ENCODE assay signal across 8 cellular contexts in the genomic region with DNA sequence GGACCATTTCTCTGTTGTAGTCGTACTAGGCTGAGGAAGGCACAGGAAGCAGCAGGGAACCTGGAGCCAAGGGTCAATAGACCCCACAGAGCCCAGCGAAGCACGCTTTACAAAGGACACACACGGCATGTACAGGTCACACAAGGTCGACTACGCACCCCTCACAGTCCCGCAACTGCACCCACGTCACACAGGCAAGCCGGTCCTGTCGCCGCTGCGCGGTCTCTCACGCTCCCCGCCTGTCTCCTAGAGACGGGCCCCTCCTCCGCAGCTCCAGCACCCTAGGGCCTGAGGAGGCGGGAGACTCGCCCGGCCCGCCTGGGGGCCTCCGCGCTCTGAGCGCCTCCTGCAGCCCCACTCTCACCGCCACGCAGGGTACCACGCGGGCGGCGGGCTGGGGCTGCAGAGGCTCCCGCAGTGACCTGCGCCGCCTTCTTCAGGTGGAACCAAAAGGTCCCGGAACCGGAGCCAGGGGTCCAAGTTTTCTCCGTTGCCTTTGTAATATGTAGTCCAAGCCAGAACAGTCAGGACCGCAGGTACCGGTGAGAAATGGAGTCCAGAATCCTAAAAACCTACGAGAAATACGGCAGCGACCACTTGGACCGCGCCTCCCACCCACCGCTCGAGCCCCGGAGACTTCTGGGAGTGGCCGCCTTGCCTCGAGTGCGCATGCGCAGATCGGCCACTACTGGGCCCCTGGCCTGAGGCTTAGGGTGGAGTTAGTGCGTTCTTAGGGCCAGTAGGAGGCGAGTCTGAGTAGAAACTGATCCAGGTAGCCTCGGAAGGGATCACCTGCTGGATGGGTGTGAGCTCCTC. TPM values are rescaled to one million over a fixed set of nuclear protein-coding genes. Genes with fewer than 3 reads are reported as not detected.
DNase-seq lines count a peak whose midpoint lies in the region; ATAC-seq, FAIRE-seq and TF ChIP-seq lines count a peak whose summit lies in the region.

TSS of gene ZNF607 (minus strand) at position 651 of the 816 bp plus-strand sequence. CDS start 8,143 bp downstream, outside the sequence.

- H2BK15ac ChIP-seq in neuronal stem cell (ENCODE audit: low read length): peak within 1 kb of the TSS; percentile 37

- H2BK5ac ChIP-seq in neuronal stem cell (ENCODE audit: low read length): no peak within 1 kb of the TSS

- peak; percentile 92 for ATAC-seq in GM21529 (IDR thresholded peaks at IDR 0.05; ENCODE audit: unreplicated experiment)

- in situ Hi-C loops in KBM-7 (cut with MboI; ENCODE audit: low pct_unique_long_range_greater_than_20kb, low sequenced_read_pairs): no loop called here

- H2BK120ac ChIP-seq in neuronal stem cell (ENCODE audit: low read depth, low read length): no peak within 1 kb of the TSS

- H3K27ac ChIP-seq in RWPE1: peak within 1 kb of the TSS; percentile 75
- H3K27ac ChIP-seq in neuronal stem cell (replicated peaks; ENCODE audit: low read length): peak within 1 kb of the TSS; percentile 80
- H3K27ac ChIP-seq in subcutaneous abdominal adipose tissue (ENCODE audit: low read depth, low read length): peak within 1 kb of the TSS; percentile 18

- H3K4me1 ChIP-seq in neuronal stem cell (ENCODE audit: control insufficient read depth in 2 of 2, insufficient read depth in 1 of 2, low read depth in 1 of 2, low read length in 2 of 2) (no peaks in the 10 kb centered on the region), subcutaneous abdominal adipose tissue (ENCODE audit: control insufficient read depth in 5 of 5, insufficient read depth in 5 of 5, low read length in 5 of 5) (peaks cover 0 to 19% (median 17%) of the 10 kb centered on the region in 5 donors)

- H4K8ac ChIP-seq in neuronal stem cell (ENCODE audit: low read depth, low read length): no peak within 1 kb of the TSS

- peaks cover 0 to 30% of the 10 kb centered on the region in 2 donors for H3K9me3 ChIP-seq in neuronal stem cell (replicated peaks in 1 of 2; ENCODE audit: control insufficient read depth in 2 of 2, insufficient read depth in 1 of 2, low read depth in 1 of 2, low read length in 2 of 2)
- H3K9me3 ChIP-seq in subcutaneous abdominal adipose tissue (ENCODE audit: control insufficient read depth in 5 of 5, low read length in 5 of 5): no peaks in the 10 kb centered on the region

- H3K23ac ChIP-seq in neuronal stem cell (ENCODE audit: low read depth, low read length, poor library complexity): peak within 1 kb of the TSS; percentile 89

- peak within 1 kb of the TSS; percentile 95 for H2AFZ ChIP-seq in neuronal stem cell (ENCODE audit: low read length)

- H3K79me1 ChIP-seq in neuronal stem cell (ENCODE audit: low read depth, low read length): peaks cover 3% of the 10 kb centered on the region

- peak within 1 kb of the TSS; percentile 77 for H3K4me2 ChIP-seq in neuronal stem cell (ENCODE audit: insufficient read depth, low read length, poor library complexity, severe bottlenecking)

- POLR2A ChIA-PET in RWPE1 (lab: Yijun Ruan, JAX; ENCODE audit: low non-redundant PET): no interaction called here

- H3K14ac ChIP-seq in neuronal stem cell (ENCODE audit: low read length): peak within 1 kb of the TSS; percentile 99

- H3K4me3 ChIP-seq in neuronal stem cell (ENCODE audit: low read length in 2 of 2) (peak within 1 kb of the TSS; percentile 89 to 93), subcutaneous abdominal adipose tissue (ENCODE audit: low read depth in 1 of 5, low read length in 5 of 5) (peak within 1 kb of the TSS; percentile 77 to 96 (median 93))

- WGBS in neuronal stem cell (ENCODE audit: extremely low coverage in 2 of 2, insufficient read length in 2 of 2, insufficient replicate concordance in 1 of 2), 2 donors: no CpG with 5 or more reads among the region's 54 CpGs

- H3K4ac ChIP-seq in neuronal stem cell (ENCODE audit: low read length): peak within 1 kb of the TSS; percentile 29

- H3K9ac ChIP-seq in neuronal stem cell (ENCODE audit: low read depth, low read length, poor library complexity): peak within 1 kb of the TSS; percentile 99
- peak within 1 kb of the TSS; percentile 81 to 96 (median 91) for H3K9ac ChIP-seq in subcutaneous abdominal adipose tissue (ENCODE audit: low read length in 5 of 5)

- no peak within 1 kb of the TSS for H2BK12ac ChIP-seq in neuronal stem cell (ENCODE audit: low read length)

- FAIRE-seq in frontal cortex (lab: Jason Lieb, UNC): no peak

- peak; percentile 94 for DNase-seq in DMS114 treated with DMSO at 0.1 percent for 48 hours (lab: John Stamatoyannopoulos, UW; ENCODE audit: unreplicated experiment)
- peak; percentile 92 for DNase-seq in KBM-7
- DNase-seq in RWPE1 (ENCODE audit: low spot score): peak; percentile 95
- DNase-seq in activated gamma-delta T cell treated with anti-CD3 and anti-CD28 coated beads, Interleukin-2, amount 50 U/mL, for 16 hours (ENCODE audit: low read depth): peak; percentile 76
- DNase-seq in frontal cortex (ENCODE audit: low spot score in 2 of 2): peak; percentile 84
- DNase-seq in neuronal stem cell (ENCODE audit: low spot score): peak; percentile 87

- H3K18ac ChIP-seq in neuronal stem cell (ENCODE audit: low read length): peak within 1 kb of the TSS; percentile 95

- H3K36me3 ChIP-seq in neuronal stem cell (replicated peaks in 1 of 2; ENCODE audit: control insufficient read depth in 2 of 2, insufficient read depth in 2 of 2, low read length in 2 of 2) (peaks cover 2 to 31% of the 10 kb centered on the region in 2 donors), subcutaneous abdominal adipose tissue (ENCODE audit: control insufficient read depth in 5 of 5, insufficient read depth in 5 of 5, low read length in 5 of 5) (peaks cover 0 to 3% (median 0%) of the 10 kb centered on the region in 5 donors)

- TF ChIP-seq CTCF in RWPE1 (conservative IDR thresholded peaks at IDR 0.05; ENCODE audit: low read depth): peak; percentile 64

- no peaks in the 10 kb centered on the region for H3K27me3 ChIP-seq in neuronal stem cell (ENCODE audit: control insufficient read depth in 3 of 3, insufficient read depth in 3 of 3, low read depth in 1 of 3, low read length in 3 of 3)
- H3K27me3 ChIP-seq in subcutaneous abdominal adipose tissue (ENCODE audit: control insufficient read depth in 5 of 5, insufficient read depth in 4 of 5, low read length in 5 of 5): no peaks in the 10 kb centered on the region

- H4K91ac ChIP-seq in neuronal stem cell (ENCODE audit: low read depth, low read length, poor library complexity): no peak within 1 kb of the TSS

- H2AK5ac ChIP-seq in neuronal stem cell (ENCODE audit: low read depth, low read length): peak within 1 kb of the TSS; percentile 58

- CTCF ChIA-PET in RWPE1 (lab: Yijun Ruan, JAX): interaction anchor here (0.6 kb wide), 1 partner anchor 19 kb away, joined by 4 read pairs; no protein-coding TSS in a partner anchor

RNA-seq across cellular contexts. Expression of gene ZNF607, which starts in this region (rescaled TPM):
- total RNA-seq in frontal cortex: 23.6 TPM
- polyA plus RNA-seq in neuronal stem cell (2013, experiment 1 of 2): 8.5 TPM
- polyA plus RNA-seq in neuronal stem cell (2013, experiment 2 of 2): 9.4 TPM

Comparison
In these comparisons a context has a peak if more than half of its experiments do, and no peak if none do; other contexts are left out.
1. Peak in every context shown above with its lines: DNase-seq, ATAC-seq, H3K4me3 ChIP-seq and H3K27ac ChIP-seq.
2. H3K27ac ChIP-seq: peak in every context shown above with its lines; median percentile 80 in neuronal stem cell; 75 in RWPE1; 18 in subcutaneous abdominal adipose tissue.